Comparison of ENCODE assay signal across 1 cellular context in the genomic region with DNA sequence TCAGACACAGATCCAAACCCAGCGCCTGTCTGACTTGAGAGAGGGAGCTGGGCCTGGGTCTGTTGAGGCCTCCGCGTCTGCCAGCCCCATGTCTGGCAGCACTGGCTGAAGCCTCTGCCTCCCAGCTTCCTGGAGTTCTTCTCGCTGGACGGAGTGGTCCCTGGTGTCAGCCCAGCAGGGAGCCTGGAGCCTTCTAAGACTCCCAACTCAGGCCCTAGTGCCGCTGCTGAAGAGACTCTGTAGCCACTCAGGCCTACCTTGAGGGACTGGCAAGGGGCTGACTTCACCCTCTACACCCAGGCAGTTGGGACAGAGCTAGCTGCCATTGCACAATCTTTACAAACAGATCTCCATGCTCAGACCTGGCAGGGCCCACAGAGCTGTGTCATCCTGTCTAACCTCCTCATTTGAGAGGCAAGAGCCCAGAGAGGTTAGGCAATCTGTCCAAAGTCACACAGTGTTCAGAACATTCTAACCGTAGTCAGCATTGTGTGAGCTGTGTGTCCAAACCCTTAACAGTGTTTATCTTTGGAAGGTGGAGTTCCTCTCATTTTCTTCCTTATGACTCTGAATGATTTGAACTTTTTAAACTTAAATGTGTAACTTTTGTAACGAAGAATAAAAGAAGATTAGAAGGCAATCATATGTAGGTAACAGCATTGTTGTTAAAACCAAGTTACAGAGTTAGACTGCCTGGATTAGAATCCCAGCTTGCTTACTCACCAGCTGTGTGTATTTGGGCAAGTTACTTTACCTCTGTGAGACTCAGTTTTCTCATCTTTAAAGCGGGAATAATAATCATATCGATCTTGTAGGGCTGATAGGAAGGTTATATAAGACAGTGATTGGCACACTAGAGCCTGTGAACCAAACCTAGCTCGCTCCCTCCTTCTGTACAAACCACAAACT.
TF ChIP-seq lines count a peak whose summit lies in the region.

No MANE protein-coding gene starts in this region.

TF ChIP-seq in HepG2, 621 proteins besides CTCF, POLR2A, EP300 and RAD21 (continued from another document and continues in another):
- TF ChIP-seq YEATS2 (CRISPR knock-in tag; IDR thresholded peaks at IDR 0.05; ENCODE audit: borderline replicate concordance), result peak; percentile 23; the same call in 1 of the 2 replicates
- TF ChIP-seq GATAD1 (CRISPR knock-in tag; IDR thresholded peaks at IDR 0.05), result peak; percentile 28; the same call in 1 of the 2 replicates
- TF ChIP-seq, protein P1, sequence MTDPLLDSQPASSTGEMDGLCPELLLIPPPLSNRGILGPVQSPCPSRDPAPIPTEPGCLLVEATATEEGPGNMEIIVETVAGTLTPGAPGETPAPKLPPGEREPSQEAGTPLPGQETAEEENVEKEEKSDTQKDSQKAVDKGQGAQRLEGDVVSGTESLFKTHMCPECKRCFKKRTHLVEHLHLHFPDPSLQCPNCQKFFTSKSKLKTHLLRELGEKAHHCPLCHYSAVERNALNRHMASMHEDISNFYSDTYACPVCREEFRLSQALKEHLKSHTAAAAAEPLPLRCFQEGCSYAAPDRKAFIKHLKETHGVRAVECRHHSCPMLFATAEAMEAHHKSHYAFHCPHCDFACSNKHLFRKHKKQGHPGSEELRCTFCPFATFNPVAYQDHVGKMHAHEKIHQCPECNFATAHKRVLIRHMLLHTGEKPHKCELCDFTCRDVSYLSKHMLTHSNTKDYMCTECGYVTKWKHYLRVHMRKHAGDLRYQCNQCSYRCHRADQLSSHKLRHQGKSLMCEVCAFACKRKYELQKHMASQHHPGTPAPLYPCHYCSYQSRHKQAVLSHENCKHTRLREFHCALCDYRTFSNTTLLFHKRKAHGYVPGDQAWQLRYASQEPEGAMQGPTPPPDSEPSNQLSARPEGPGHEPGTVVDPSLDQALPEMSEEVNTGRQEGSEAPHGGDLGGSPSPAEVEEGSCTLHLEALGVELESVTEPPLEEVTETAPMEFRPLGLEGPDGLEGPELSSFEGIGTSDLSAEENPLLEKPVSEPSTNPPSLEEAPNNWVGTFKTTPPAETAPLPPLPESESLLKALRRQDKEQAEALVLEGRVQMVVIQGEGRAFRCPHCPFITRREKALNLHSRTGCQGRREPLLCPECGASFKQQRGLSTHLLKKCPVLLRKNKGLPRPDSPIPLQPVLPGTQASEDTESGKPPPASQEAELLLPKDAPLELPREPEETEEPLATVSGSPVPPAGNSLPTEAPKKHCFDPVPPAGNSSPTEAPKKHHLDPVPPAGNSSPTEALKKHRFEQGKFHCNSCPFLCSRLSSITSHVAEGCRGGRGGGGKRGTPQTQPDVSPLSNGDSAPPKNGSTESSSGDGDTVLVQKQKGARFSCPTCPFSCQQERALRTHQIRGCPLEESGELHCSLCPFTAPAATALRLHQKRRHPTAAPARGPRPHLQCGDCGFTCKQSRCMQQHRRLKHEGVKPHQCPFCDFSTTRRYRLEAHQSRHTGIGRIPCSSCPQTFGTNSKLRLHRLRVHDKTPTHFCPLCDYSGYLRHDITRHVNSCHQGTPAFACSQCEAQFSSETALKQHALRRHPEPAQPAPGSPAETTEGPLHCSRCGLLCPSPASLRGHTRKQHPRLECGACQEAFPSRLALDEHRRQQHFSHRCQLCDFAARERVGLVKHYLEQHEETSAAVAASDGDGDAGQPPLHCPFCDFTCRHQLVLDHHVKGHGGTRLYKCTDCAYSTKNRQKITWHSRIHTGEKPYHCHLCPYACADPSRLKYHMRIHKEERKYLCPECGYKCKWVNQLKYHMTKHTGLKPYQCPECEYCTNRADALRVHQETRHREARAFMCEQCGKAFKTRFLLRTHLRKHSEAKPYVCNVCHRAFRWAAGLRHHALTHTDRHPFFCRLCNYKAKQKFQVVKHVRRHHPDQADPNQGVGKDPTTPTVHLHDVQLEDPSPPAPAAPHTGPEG (CRISPR knock-in tag; IDR thresholded peaks at IDR 0.05), result no peak
- TF ChIP-seq, protein P2, sequence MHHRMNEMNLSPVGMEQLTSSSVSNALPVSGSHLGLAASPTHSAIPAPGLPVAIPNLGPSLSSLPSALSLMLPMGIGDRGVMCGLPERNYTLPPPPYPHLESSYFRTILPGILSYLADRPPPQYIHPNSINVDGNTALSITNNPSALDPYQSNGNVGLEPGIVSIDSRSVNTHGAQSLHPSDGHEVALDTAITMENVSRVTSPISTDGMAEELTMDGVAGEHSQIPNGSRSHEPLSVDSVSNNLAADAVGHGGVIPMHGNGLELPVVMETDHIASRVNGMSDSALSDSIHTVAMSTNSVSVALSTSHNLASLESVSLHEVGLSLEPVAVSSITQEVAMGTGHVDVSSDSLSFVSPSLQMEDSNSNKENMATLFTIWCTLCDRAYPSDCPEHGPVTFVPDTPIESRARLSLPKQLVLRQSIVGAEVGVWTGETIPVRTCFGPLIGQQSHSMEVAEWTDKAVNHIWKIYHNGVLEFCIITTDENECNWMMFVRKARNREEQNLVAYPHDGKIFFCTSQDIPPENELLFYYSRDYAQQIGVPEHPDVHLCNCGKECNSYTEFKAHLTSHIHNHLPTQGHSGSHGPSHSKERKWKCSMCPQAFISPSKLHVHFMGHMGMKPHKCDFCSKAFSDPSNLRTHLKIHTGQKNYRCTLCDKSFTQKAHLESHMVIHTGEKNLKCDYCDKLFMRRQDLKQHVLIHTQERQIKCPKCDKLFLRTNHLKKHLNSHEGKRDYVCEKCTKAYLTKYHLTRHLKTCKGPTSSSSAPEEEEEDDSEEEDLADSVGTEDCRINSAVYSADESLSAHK (CRISPR knock-in tag; IDR thresholded peaks at IDR 0.05; ENCODE audit: borderline replicate concordance), result no peak
- TF ChIP-seq, protein P3, sequence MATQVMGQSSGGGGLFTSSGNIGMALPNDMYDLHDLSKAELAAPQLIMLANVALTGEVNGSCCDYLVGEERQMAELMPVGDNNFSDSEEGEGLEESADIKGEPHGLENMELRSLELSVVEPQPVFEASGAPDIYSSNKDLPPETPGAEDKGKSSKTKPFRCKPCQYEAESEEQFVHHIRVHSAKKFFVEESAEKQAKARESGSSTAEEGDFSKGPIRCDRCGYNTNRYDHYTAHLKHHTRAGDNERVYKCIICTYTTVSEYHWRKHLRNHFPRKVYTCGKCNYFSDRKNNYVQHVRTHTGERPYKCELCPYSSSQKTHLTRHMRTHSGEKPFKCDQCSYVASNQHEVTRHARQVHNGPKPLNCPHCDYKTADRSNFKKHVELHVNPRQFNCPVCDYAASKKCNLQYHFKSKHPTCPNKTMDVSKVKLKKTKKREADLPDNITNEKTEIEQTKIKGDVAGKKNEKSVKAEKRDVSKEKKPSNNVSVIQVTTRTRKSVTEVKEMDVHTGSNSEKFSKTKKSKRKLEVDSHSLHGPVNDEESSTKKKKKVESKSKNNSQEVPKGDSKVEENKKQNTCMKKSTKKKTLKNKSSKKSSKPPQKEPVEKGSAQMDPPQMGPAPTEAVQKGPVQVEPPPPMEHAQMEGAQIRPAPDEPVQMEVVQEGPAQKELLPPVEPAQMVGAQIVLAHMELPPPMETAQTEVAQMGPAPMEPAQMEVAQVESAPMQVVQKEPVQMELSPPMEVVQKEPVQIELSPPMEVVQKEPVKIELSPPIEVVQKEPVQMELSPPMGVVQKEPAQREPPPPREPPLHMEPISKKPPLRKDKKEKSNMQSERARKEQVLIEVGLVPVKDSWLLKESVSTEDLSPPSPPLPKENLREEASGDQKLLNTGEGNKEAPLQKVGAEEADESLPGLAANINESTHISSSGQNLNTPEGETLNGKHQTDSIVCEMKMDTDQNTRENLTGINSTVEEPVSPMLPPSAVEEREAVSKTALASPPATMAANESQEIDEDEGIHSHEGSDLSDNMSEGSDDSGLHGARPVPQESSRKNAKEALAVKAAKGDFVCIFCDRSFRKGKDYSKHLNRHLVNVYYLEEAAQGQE (IDR thresholded peaks at IDR 0.05; ENCODE audit: borderline replicate concordance in 1 of 2, low read depth in 1 of 2, low read length in 2 of 2), result peak in 1 of 2 experiments; percentile 42; a peak in 1 of 4 replicates
- TF ChIP-seq DPF2 (CRISPR knock-in tag; IDR thresholded peaks at IDR 0.05; ENCODE audit: borderline replicate concordance, low read depth), result peak; percentile 73
- no peak for TF ChIP-seq ZNF790 (CRISPR knock-in tag; IDR thresholded peaks at IDR 0.05; ENCODE audit: borderline replicate concordance)
- TF ChIP-seq FIP1L1 (IDR thresholded peaks at IDR 0.05; ENCODE audit: borderline replicate concordance, insufficient read depth, low read depth, low read length), result no peak
- TF ChIP-seq TRIM24 (CRISPR knock-in tag; IDR thresholded peaks at IDR 0.05), result no peak
- no peak for TF ChIP-seq SRSF1 (optimal IDR thresholded peaks at IDR 0.05; ENCODE audit: low read depth, low read length)
- TF ChIP-seq DR1 (CRISPR knock-in tag; IDR thresholded peaks at IDR 0.05), result no peak
- TF ChIP-seq KLF16 (CRISPR knock-in tag; IDR thresholded peaks at IDR 0.05), result peak in 1 of 2 experiments; percentile 38; a peak in 2 of 4 replicates
- TF ChIP-seq, protein P4, sequence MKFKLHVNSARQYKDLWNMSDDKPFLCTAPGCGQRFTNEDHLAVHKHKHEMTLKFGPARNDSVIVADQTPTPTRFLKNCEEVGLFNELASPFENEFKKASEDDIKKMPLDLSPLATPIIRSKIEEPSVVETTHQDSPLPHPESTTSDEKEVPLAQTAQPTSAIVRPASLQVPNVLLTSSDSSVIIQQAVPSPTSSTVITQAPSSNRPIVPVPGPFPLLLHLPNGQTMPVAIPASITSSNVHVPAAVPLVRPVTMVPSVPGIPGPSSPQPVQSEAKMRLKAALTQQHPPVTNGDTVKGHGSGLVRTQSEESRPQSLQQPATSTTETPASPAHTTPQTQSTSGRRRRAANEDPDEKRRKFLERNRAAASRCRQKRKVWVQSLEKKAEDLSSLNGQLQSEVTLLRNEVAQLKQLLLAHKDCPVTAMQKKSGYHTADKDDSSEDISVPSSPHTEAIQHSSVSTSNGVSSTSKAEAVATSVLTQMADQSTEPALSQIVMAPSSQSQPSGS (CRISPR knock-in tag; IDR thresholded peaks at IDR 0.05), result peak; percentile 73; the same call in 1 of the 2 replicates
- no peak for TF ChIP-seq KAT2B (IDR thresholded peaks at IDR 0.05; ENCODE audit: borderline replicate concordance, low read depth, low read length)
- TF ChIP-seq, protein P5, sequence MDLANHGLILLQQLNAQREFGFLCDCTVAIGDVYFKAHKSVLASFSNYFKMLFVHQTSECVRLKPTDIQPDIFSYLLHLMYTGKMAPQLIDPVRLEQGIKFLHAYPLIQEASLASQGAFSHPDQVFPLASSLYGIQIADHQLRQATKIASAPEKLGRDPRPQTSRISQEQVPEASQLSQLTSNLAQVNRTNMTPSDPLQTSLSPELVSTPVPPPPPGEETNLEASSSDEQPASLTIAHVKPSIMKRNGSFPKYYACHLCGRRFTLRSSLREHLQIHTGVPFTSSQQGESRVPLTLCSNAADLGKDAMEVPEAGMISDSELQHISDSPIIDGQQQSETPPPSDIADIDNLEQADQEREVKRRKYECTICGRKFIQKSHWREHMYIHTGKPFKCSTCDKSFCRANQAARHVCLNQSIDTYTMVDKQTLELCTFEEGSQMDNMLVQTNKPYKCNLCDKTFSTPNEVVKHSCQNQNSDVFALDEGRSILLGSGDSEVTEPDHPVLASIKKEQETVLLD (CRISPR knock-in tag; IDR thresholded peaks at IDR 0.05; ENCODE audit: low read depth), result no peak
- no peak for TF ChIP-seq FOXP1 (IDR thresholded peaks at IDR 0.05)
- 0 out of 2 replicates have a peak, but pooled peaks have one; percentile 42 for TF ChIP-seq FOXP1 (CRISPR knock-in tag; IDR thresholded peaks at IDR 0.05)
- TF ChIP-seq ZNF205 (CRISPR knock-in tag; IDR thresholded peaks at IDR 0.05), result peak; percentile 39; the same call in 1 of the 2 replicates
- TF ChIP-seq ZNF468 (CRISPR knock-in tag; IDR thresholded peaks at IDR 0.05), result no peak
- TF ChIP-seq ZNF329 (CRISPR knock-in tag; IDR thresholded peaks at IDR 0.05; ENCODE audit: low read depth), result no peak
- TF ChIP-seq, protein P6, sequence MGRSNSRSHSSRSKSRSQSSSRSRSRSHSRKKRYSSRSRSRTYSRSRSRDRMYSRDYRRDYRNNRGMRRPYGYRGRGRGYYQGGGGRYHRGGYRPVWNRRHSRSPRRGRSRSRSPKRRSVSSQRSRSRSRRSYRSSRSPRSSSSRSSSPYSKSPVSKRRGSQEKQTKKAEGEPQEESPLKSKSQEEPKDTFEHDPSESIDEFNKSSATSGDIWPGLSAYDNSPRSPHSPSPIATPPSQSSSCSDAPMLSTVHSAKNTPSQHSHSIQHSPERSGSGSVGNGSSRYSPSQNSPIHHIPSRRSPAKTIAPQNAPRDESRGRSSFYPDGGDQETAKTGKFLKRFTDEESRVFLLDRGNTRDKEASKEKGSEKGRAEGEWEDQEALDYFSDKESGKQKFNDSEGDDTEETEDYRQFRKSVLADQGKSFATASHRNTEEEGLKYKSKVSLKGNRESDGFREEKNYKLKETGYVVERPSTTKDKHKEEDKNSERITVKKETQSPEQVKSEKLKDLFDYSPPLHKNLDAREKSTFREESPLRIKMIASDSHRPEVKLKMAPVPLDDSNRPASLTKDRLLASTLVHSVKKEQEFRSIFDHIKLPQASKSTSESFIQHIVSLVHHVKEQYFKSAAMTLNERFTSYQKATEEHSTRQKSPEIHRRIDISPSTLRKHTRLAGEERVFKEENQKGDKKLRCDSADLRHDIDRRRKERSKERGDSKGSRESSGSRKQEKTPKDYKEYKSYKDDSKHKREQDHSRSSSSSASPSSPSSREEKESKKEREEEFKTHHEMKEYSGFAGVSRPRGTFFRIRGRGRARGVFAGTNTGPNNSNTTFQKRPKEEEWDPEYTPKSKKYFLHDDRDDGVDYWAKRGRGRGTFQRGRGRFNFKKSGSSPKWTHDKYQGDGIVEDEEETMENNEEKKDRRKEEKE (IDR thresholded peaks at IDR 0.05), result no peak
- TF ChIP-seq TP53 (CRISPR knock-in tag; conservative IDR thresholded peaks at IDR 0.05), result no peak
- TF ChIP-seq, protein P7, sequence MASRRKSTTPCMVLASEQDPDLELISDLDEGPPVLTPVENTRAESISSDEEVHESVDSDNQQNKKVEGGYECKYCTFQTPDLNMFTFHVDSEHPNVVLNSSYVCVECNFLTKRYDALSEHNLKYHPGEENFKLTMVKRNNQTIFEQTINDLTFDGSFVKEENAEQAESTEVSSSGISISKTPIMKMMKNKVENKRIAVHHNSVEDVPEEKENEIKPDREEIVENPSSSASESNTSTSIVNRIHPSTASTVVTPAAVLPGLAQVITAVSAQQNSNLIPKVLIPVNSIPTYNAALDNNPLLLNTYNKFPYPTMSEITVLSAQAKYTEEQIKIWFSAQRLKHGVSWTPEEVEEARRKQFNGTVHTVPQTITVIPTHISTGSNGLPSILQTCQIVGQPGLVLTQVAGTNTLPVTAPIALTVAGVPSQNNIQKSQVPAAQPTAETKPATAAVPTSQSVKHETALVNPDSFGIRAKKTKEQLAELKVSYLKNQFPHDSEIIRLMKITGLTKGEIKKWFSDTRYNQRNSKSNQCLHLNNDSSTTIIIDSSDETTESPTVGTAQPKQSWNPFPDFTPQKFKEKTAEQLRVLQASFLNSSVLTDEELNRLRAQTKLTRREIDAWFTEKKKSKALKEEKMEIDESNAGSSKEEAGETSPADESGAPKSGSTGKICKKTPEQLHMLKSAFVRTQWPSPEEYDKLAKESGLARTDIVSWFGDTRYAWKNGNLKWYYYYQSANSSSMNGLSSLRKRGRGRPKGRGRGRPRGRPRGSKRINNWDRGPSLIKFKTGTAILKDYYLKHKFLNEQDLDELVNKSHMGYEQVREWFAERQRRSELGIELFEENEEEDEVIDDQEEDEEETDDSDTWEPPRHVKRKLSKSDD (CRISPR knock-in tag; IDR thresholded peaks at IDR 0.05; ENCODE audit: low read depth), result peak; percentile 40; the same call in 1 of the 2 replicates
- no peak for TF ChIP-seq ZNF652 (CRISPR knock-in tag; IDR thresholded peaks at IDR 0.05; ENCODE audit: borderline replicate concordance, low read depth)
- TF ChIP-seq ZNF326 (CRISPR knock-in tag; IDR thresholded peaks at IDR 0.05; ENCODE audit: borderline replicate concordance), result no peak
- TF ChIP-seq TBL1XR1 (IDR thresholded peaks at IDR 0.05; ENCODE audit: borderline replicate concordance, low read length, partially characterized antibody), result peak; percentile 42
- TF ChIP-seq SALL1 (CRISPR knock-in tag; IDR thresholded peaks at IDR 0.05), result peak; percentile 73
- TF ChIP-seq BCL6 (CRISPR knock-in tag; IDR thresholded peaks at IDR 0.05), result peak; percentile 57; the same call in 1 of the 2 replicates
- TF ChIP-seq, protein P8, sequence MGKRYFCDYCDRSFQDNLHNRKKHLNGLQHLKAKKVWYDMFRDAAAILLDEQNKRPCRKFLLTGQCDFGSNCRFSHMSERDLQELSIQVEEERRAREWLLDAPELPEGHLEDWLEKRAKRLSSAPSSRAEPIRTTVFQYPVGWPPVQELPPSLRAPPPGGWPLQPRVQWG (CRISPR knock-in tag; IDR thresholded peaks at IDR 0.05; ENCODE audit: borderline replicate concordance, low read depth), result no peak
- no peak for TF ChIP-seq ZNF451 (CRISPR knock-in tag; IDR thresholded peaks at IDR 0.05)
